1 cellular context compared by ENCODE assay signal in genomic region chr9:36191290-36191645, GRCh38.
TF ChIP-seq lines count a peak whose summit lies in the region.

No MANE protein-coding gene starts in this region.

TF ChIP-seq in K562, 482 proteins besides CTCF, POLR2A, EP300 and RAD21:
- TF ChIP-seq ARID4B (CRISPR knock-in tag; IDR thresholded peaks at IDR 0.05) (peak; percentile 68; the same call in 1 of the 2 replicates), FOXK2 (conservative IDR thresholded peaks at IDR 0.05 in 1 of 2, IDR thresholded peaks at IDR 0.05 in 1 of 2; ENCODE audit: low read depth in 2 of 2) (no peak)
TF ChIP-seq in K562: peak in this region for 1.
